ENCODE assay signal across 8 cellular contexts in genomic region chr20:6265204-6265904, GRCh38.
DNase-seq lines count a peak whose midpoint lies in the region; ATAC-seq and TF ChIP-seq lines count a peak whose summit lies in the region.

No MANE protein-coding gene starts in this region.

- peaks cover 2% of the 10 kb centered on the region for H3K9me3 Mint-ChIP-seq in CD4-positive, alpha-beta T cell

- POLR2A ChIA-PET in CD4-positive, alpha-beta T cell (lab: Charles Lee): no interaction called here

- H3K9me3 ChIP-seq in CD4-positive, alpha-beta T cell (ENCODE audit: control insufficient read depth, low read length): no peaks in the 10 kb centered on the region

- ATAC-seq in CD4-positive, alpha-beta T cell (ENCODE audit: poor library complexity): no peak
- ATAC-seq in GM21447 (IDR thresholded peaks at IDR 0.05; ENCODE audit: unreplicated experiment): no peak

- H3K27ac Mint-ChIP-seq in CD4-positive, alpha-beta T cell: no peak overlapping the region

- H3K27ac ChIP-seq in CD4-positive, alpha-beta T cell (ENCODE audit: low read depth, low read length): no peak overlapping the region

- H3K27me3 ChIP-seq in CD4-positive, alpha-beta T cell (ENCODE audit: control insufficient read depth, insufficient read depth, low read length): no peaks in the 10 kb centered on the region

- TF ChIP-seq CTCF in CD4-positive, alpha-beta T cell (IDR thresholded peaks at IDR 0.05): no peak

- intact Hi-C loops in CD4-positive, alpha-beta T cell (cut with DNase I, micrococcal nuclease): no loop called here

- no peak overlapping the region for H3K4me3 Mint-ChIP-seq in CD4-positive, alpha-beta T cell

- H3K27me3 Mint-ChIP-seq in CD4-positive, alpha-beta T cell: peaks cover 5% of the 10 kb centered on the region

- H3K4me1 Mint-ChIP-seq in CD4-positive, alpha-beta T cell (ENCODE audit: low read depth): no peaks in the 10 kb centered on the region

- DNase-seq in CMK (ENCODE audit: low read depth) (peak; percentile 9), Kasumi-1 (lab: John Stamatoyannopoulos, UW) (peak; percentile 31 to 36), SHP77 (lab: John Stamatoyannopoulos, UW) (peak; percentile 58 to 70), glomerular endothelial cell (ENCODE audit: extremely low read depth, low read depth, low spot score) (peak; percentile 51), stromal cell of bone marrow (ENCODE audit: low read depth) (peak; percentile 83), NCI-H2171 (lab: John Stamatoyannopoulos, UW) (no peak)
- DNase-seq in CD4-positive, alpha-beta T cell: no peak

- no peaks in the 10 kb centered on the region for H3K36me3 Mint-ChIP-seq in CD4-positive, alpha-beta T cell (ENCODE audit: low read depth)

- CTCF ChIA-PET in CD4-positive, alpha-beta T cell (lab: Charles Lee): no interaction called here

Comparison
In these comparisons a context has a peak if more than half of its experiments do, and no peak if none do; other contexts are left out.
1. DNase-seq: peak in CMK (single experiment), Kasumi-1 (2 of 2), SHP77 (2 of 2), glomerular endothelial cell (single experiment) and stromal cell of bone marrow (single experiment); none in CD4-positive, alpha-beta T cell (0 of 10) and NCI-H2171 (single experiment).